ENCODE assay signal across 16 cellular contexts in the genomic region with DNA sequence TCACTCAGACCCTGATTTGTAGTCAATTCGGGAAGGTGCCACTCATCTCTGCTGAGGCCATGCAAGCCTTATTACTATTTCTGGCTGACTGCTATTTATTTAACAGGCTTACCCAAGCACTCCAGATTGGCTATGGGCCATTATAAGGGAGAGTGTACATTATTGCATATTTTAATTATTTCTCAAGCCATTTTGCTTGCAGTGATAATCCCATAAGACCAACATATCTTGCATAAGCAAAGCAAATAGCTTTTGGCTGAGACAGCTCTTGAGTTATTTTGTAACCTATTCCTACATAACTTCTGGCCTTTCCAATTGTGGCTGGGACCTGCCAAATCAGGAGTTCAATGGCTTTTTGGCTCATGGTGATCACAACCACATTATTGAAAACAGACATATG.
DNase-seq lines count a peak whose midpoint lies in the region; ATAC-seq and TF ChIP-seq lines count a peak whose summit lies in the region.
"Had no signal": no experiment of that assay in that cellular context is flagged by ENCODE, and none has a peak within 500 bp of the region (broad histone marks: within the 10 kb centered on the region; RNA-seq: fewer than 3 reads in every experiment).

No MANE protein-coding gene starts in this region.

- peak; percentile 89 for ATAC-seq in left lung
- no peak for ATAC-seq in HG03460 (IDR thresholded peaks at IDR 0.05; ENCODE audit: unreplicated experiment)
- ATAC-seq: A549, Right ventricle myocardium inferior had no signal

- H3K4me3 ChIP-seq in A673 (ENCODE audit: low read depth, low read length, poor library complexity, severe bottlenecking) (no peak overlapping the region), left lung (no peak overlapping the region), prostate gland (no peak overlapping the region)
- H3K4me3 ChIP-seq: A549, Peyer's patch had no signal

- H3K9me3 ChIP-seq in A673 (ENCODE audit: low read depth, low read length, poor library complexity, severe bottlenecking): no peaks in the 10 kb centered on the region
- no peaks in the 10 kb centered on the region for H3K9me3 ChIP-seq in left lung
- H3K9me3 ChIP-seq in prostate gland: no peaks in the 10 kb centered on the region
- H3K9me3 ChIP-seq: A549, Peyer's patch had no signal

- WGBS in prostate gland: 71% methylated on average over 1 of the region's 1 CpG

- POLR2A ChIA-PET in A673 (lab: Charles Lee; ENCODE audit: low non-redundant PET): no interaction called here

- no TSS peak for BruUV-seq in A673 (replicated peaks; lab: Mats Ljungman, UMichigan)

- intact Hi-C loops in A673 (cut with micrococcal nuclease; ENCODE audit: unreplicated experiment): no loop called here
- intact Hi-C loops in left lung (cut with DNase I): no loop called here
- intact Hi-C loops in prostate gland (cut with DNase I): no loop called here

- peaks cover 11% of the 10 kb centered on the region for H3K4me1 ChIP-seq in A673 (ENCODE audit: insufficient read depth, low read length, poor library complexity, severe bottlenecking)
- no peaks in the 10 kb centered on the region for H3K4me1 ChIP-seq in left lung
- no peaks in the 10 kb centered on the region for H3K4me1 ChIP-seq in prostate gland (replicated peaks)
- H3K4me1 ChIP-seq: A549, Peyer's patch had no signal

- DNase-seq in A673 (ENCODE audit: low spot score) (peak; percentile 54), HS-5 (ENCODE audit: low read depth) (peak; percentile 53), fibroblast of gingiva (ENCODE audit: low read depth) (peak; percentile 1), left lung (no peak), cortex of kidney (lab: John Stamatoyannopoulos, UW) (no peak), RKO (ENCODE audit: low spot score) (no peak), prostate gland (ENCODE audit: low spot score) (no peak)
- DNase-seq: NCI-H187 treated with DMSO at 0.1 percent for 48 hours, NCI-H226, NCI-H524 treated with DMSO at 0.1 percent for 48 hours, Peyer's patch had no signal

- H3K27ac ChIP-seq in A673 (ENCODE audit: low read depth, low read length, poor library complexity, severe bottlenecking) (no peak overlapping the region), left lung (no peak overlapping the region), prostate gland (no peak overlapping the region)
- H3K27ac ChIP-seq: A549, C4-2B, KMS-11, Peyer's patch had no signal

- no peak for TF ChIP-seq POLR2A in prostate gland (IDR thresholded peaks at IDR 0.05)

- no peak for TF ChIP-seq CTCF in A673 (conservative IDR thresholded peaks at IDR 0.05; ENCODE audit: low read depth, low read length)
- no peak for TF ChIP-seq CTCF in left lung (IDR thresholded peaks at IDR 0.05)
- TF ChIP-seq CTCF in prostate gland (IDR thresholded peaks at IDR 0.05): no peak

- CTCF ChIA-PET in A673 (lab: Charles Lee): no interaction called here

- H3K27me3 ChIP-seq in A673 (replicated peaks; ENCODE audit: insufficient read depth, low read depth, low read length, poor library complexity) (no peaks in the 10 kb centered on the region), left lung (no peaks in the 10 kb centered on the region), prostate gland (replicated peaks; ENCODE audit: insufficient read depth) (no peaks in the 10 kb centered on the region)
- H3K27me3 ChIP-seq: Peyer's patch had no signal

- H3K36me3 ChIP-seq in A673 (ENCODE audit: insufficient read depth, low read length, poor library complexity, severe bottlenecking): no peaks in the 10 kb centered on the region
- H3K36me3 ChIP-seq in left lung: no peaks in the 10 kb centered on the region
- H3K36me3 ChIP-seq in prostate gland: no peaks in the 10 kb centered on the region
- H3K36me3 ChIP-seq: Peyer's patch had no signal

Comparison
In these comparisons a context has a peak if more than half of its experiments do, and no peak if none do; other contexts are left out.
1. DNase-seq: peak in A673 (single experiment), HS-5 (single experiment) and fibroblast of gingiva (single experiment); none in left lung (0 of 2), cortex of kidney (single experiment), RKO (single experiment) and prostate gland (single experiment).